8 cellular contexts compared by ENCODE assay signal in the genomic region with DNA sequence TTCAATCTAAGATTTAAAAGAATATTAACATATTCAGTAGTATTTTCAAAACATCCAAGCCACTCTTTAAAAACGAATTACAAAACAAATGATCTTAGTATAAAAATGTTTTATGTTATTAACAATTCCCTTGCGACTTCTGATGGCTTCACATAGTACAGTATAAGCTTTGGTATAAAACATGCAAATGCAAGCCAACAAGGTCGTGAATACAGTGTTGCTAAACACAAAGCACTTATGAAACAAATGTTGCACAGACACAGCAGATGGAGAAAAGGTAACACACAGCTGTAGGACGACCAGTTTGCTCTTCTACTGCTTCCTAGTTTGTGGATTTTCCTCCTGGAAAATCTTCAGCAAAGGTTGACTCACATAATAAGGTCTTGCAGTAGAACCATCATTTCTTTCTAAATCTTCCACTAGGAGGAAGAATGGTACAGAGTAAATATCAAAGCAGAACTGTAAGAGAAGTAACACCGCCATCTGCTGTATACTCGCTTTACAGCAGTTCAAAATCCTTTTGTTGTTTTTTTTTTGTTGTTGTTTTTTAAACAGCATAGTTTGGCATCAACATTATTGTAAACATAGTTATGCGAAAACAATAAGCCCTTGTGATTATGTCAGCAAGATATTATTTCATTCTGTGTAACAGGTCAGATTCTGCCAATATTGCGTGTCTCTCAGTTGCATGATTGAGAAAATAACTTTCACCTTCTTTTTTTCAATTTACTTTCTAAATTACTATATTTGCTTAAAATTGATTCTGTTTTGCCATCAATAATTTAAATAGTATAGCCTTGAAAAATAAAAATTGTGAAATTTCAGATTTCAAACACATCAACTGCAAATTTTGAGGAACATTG.
DNase-seq lines count a peak whose midpoint lies in the region; ATAC-seq and TF ChIP-seq lines count a peak whose summit lies in the region.

No MANE protein-coding gene starts in this region.

- DNase-seq in activated CD4-positive, alpha-beta T cell treated with anti-CD3 and anti-CD28 coated beads, Interleukin-2, amount 10 ng/mL, durations not matched to agents 24 days and 14 days, result peak; percentile 55
- DNase-seq in activated CD4-positive, alpha-beta T cell treated with anti-CD3 and anti-CD28 coated beads for 4 hours, result no peak
- peak; percentile 6 for DNase-seq in KG1 (lab: John Stamatoyannopoulos, UW)
- DNase-seq in RWPE2 (ENCODE audit: low spot score), result no peak
- peak; percentile 69 for DNase-seq in fibroblast of pulmonary artery (ENCODE audit: low read depth)
- DNase-seq in psoas muscle, result no peak
- no peak for DNase-seq in activated naive CD4-positive, alpha-beta T cell treated with anti-CD3 and anti-CD28 coated beads, Interleukin-2, amount 50 U/mL, for 16 hours

- H3K4me3 ChIP-seq in RWPE2 (ENCODE audit: severe bottlenecking) (no peak overlapping the region), fibroblast of pulmonary artery (replicated peaks; ENCODE audit: low read depth, low read length) (no peak overlapping the region), psoas muscle (no peak overlapping the region)

- H3K9me3 ChIP-seq in RWPE2 (ENCODE audit: severe bottlenecking), result no peaks in the 10 kb centered on the region
- no peaks in the 10 kb centered on the region for H3K9me3 ChIP-seq in psoas muscle

- H3K4me3 Mint-ChIP-seq in activated CD4-positive, alpha-beta T cell treated with anti-CD3 and anti-CD28 coated beads, Interleukin-2, amount 10 ng/mL, durations not matched to agents 24 days and 14 days, result no peak overlapping the region

- H3K36me3 Mint-ChIP-seq in activated CD4-positive, alpha-beta T cell treated with anti-CD3 and anti-CD28 coated beads, Interleukin-2, amount 10 ng/mL, durations not matched to agents 24 days and 14 days (ENCODE audit: low read depth), result no peaks in the 10 kb centered on the region

- no peaks in the 10 kb centered on the region for H3K27me3 ChIP-seq in RWPE2 (ENCODE audit: insufficient read depth, poor library complexity, severe bottlenecking)
- H3K27me3 ChIP-seq in psoas muscle (ENCODE audit: insufficient read depth in 3 of 3, low read length in 2 of 3), result no peaks in the 10 kb centered on the region

- intact Hi-C loops in activated CD4-positive, alpha-beta T cell treated with anti-CD3 and anti-CD28 coated beads, Interleukin-2, amount 10 ng/mL, durations not matched to agents 24 days and 14 days (cut with micrococcal nuclease), result no loop called here
- intact Hi-C loops in psoas muscle (cut with DNase I), result loop anchor here (2.0 to 5.0 kb wide), 2 partner anchors 431 kb away; no protein-coding TSS in a partner anchor

- no peaks in the 10 kb centered on the region for H3K27me3 Mint-ChIP-seq in activated CD4-positive, alpha-beta T cell treated with anti-CD3 and anti-CD28 coated beads, Interleukin-2, amount 10 ng/mL, durations not matched to agents 24 days and 14 days

- 26 to 29% (median 26%) methylated on average over 8 of the region's 8 CpGs for WGBS in psoas muscle, 3 donors

- peak; percentile 91 for TF ChIP-seq CTCF in RWPE2 (IDR thresholded peaks at IDR 0.05; ENCODE audit: poor library complexity, severe bottlenecking)
- peak; percentile 83 for TF ChIP-seq CTCF in fibroblast of pulmonary artery (IDR thresholded peaks at IDR 0.05; ENCODE audit: low read length, missing control alignments)
- peak; percentile 56 for TF ChIP-seq CTCF in psoas muscle (IDR thresholded peaks at IDR 0.05)

- peak; percentile 85 for ATAC-seq in GM21825 (IDR thresholded peaks at IDR 0.05; ENCODE audit: unreplicated experiment)
- ATAC-seq in RWPE2 (ENCODE audit: low read depth), result peak; percentile 79
- peak in 3 of 4 donors; percentile 56 to 78 (median 58) for ATAC-seq in psoas muscle

- H3K9me3 Mint-ChIP-seq in activated CD4-positive, alpha-beta T cell treated with anti-CD3 and anti-CD28 coated beads, Interleukin-2, amount 10 ng/mL, durations not matched to agents 24 days and 14 days, result no peaks in the 10 kb centered on the region

- H3K4me1 Mint-ChIP-seq in activated CD4-positive, alpha-beta T cell treated with anti-CD3 and anti-CD28 coated beads, Interleukin-2, amount 10 ng/mL, durations not matched to agents 24 days and 14 days, result no peaks in the 10 kb centered on the region

- H3K4me1 ChIP-seq in RWPE2 (ENCODE audit: insufficient read depth, poor library complexity, severe bottlenecking), result no peaks in the 10 kb centered on the region
- H3K4me1 ChIP-seq in psoas muscle, result no peaks in the 10 kb centered on the region

- no peak overlapping the region for H3K27ac Mint-ChIP-seq in activated CD4-positive, alpha-beta T cell treated with anti-CD3 and anti-CD28 coated beads, Interleukin-2, amount 10 ng/mL, durations not matched to agents 24 days and 14 days

- H3K36me3 ChIP-seq in RWPE2 (ENCODE audit: low read depth), result no peaks in the 10 kb centered on the region
- H3K36me3 ChIP-seq in psoas muscle (ENCODE audit: insufficient read depth in 1 of 2, low read depth in 1 of 2), result no peaks in the 10 kb centered on the region

- no peak overlapping the region for H3K27ac ChIP-seq in RWPE2 (ENCODE audit: poor library complexity, severe bottlenecking)
- H3K27ac ChIP-seq in psoas muscle, result no peak overlapping the region

Comparison
In these comparisons a context has a peak if more than half of its experiments do, and no peak if none do; other contexts are left out.
1. DNase-seq: peak in activated CD4-positive, alpha-beta T cell treated with anti-CD3 and anti-CD28 coated beads, Interleukin-2, amount 10 ng/mL, durations not matched to agents 24 days and 14 days (single experiment), KG1 (single experiment) and fibroblast of pulmonary artery (single experiment); none in activated CD4-positive, alpha-beta T cell treated with anti-CD3 and anti-CD28 coated beads for 4 hours (0 of 2), RWPE2 (single experiment), psoas muscle (0 of 2) and activated naive CD4-positive, alpha-beta T cell treated with anti-CD3 and anti-CD28 coated beads, Interleukin-2, amount 50 U/mL, for 16 hours (single experiment).
2. Peak in every context shown above with its lines, with median percentiles within 50 percentile points of each other: ATAC-seq and CTCF ChIP-seq.